In the genomic region with DNA sequence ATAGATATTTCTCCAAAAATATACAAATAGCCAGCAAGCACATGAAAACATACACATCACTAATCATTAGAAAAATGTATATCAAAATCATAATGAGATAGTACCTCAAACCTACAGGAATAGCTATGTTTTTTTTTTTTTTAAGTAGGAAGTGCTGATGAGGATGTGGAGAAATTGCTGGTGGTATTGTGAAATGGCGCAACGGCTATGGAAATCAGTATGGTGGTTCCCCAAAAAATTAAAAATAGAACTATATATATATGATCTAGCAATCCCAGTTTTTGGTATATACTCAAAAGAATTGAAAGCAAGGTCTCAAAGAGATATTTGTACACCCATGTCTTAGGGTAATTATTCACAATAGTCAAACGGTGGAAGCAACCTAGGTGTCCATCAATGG, we compare ENCODE assay signal across 13 cellular contexts.
"Had no signal": no experiment of that assay in that cellular context is flagged by ENCODE, and none has a peak within 500 bp of the region (broad histone marks: within the 10 kb centered on the region; RNA-seq: fewer than 3 reads in every experiment).

No MANE protein-coding gene starts in this region.

- H3K27me3 ChIP-seq: esophagus squamous epithelium, sigmoid colon, stomach, testis, upper lobe of left lung had no signal

- H3K4me3 ChIP-seq: esophagus squamous epithelium, sigmoid colon, stomach, testis, upper lobe of left lung had no signal

- H3K4me1 ChIP-seq: testis had no signal

- DNase-seq: activated CD4-positive, alpha-beta T cell treated with anti-CD3 and anti-CD28 coated beads, Interleukin-2, amount 10 ng/mL, durations not matched to agents 7 days and 5 days; activated CD8-positive, alpha-beta memory T cell treated with anti-CD3 and anti-CD28 coated beads for 24 hours; activated naive CD8-positive, alpha-beta T cell treated with anti-CD3 and anti-CD28 coated beads for 36 hours; cortex of kidney; effector CD8-positive, alpha-beta T cell; esophagus squamous epithelium; hypothalamus; kidney; sigmoid colon; stimulated activated CD4-positive, alpha-beta T cell treated with anti-CD3 and anti-CD28 coated beads, Interleukin-2, amount 100 ng/mL, for 24 hours; stomach; testis had no signal

- H3K36me3 ChIP-seq: esophagus squamous epithelium, sigmoid colon, stomach, upper lobe of left lung had no signal

- H3K9me3 ChIP-seq: esophagus squamous epithelium, sigmoid colon, stomach, testis, upper lobe of left lung had no signal

- H3K27ac ChIP-seq: sigmoid colon, testis had no signal
